23 cellular contexts compared by ENCODE assay signal in the genomic region with DNA sequence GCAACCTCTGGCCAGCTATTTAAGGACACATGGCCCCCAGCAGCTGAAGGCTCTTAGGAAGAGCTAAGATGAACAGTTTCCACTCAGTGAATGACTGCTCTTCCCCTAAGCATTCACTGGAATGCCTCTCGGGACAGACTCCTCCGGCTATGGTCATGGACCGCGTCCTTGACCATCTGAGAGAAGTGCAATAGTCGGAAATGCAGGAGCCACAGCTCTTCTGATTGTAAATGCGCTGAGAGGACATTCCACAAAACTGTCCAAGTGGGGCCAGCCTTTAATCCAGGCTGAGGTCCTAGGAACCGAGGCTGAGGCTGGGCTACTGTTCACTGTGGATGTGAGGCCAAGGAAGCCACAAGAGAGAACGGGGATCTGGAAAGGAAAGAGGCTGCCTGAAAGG.
DNase-seq lines count a peak whose midpoint lies in the region; ATAC-seq, FAIRE-seq and TF ChIP-seq lines count a peak whose summit lies in the region.
"Had no signal": no experiment of that assay in that cellular context is flagged by ENCODE, and none has a peak within 500 bp of the region (broad histone marks: within the 10 kb centered on the region; RNA-seq: fewer than 3 reads in every experiment).

No MANE protein-coding gene starts in this region.

- H2AFZ ChIP-seq in IMR-90 (replicated peaks; ENCODE audit: low read length, poor library complexity) (no peak overlapping the region), PC-9 (no peak overlapping the region)
- H2AFZ ChIP-seq: GM23338 had no signal

- no peak overlapping the region for H2BK120ac ChIP-seq in IMR-90 (ENCODE audit: low read depth, low read length)

- H4K91ac ChIP-seq in IMR-90 (ENCODE audit: insufficient read depth, low read depth, low read length) = no peak overlapping the region

- in situ Hi-C loops in IMR-90 (cut with MboI; ENCODE audit: low sequenced_read_pairs) = no loop called here

- ATAC-seq in IMR-90 (ENCODE audit: low read depth) (no peak), aorta (ENCODE audit: low FRiP score) (no peak)
- ATAC-seq: GM23338 had no signal

- no peak for DNase-seq in IMR-90
- no peak for DNase-seq in kidney
- DNase-seq in thyroid gland = peak; percentile 50 to 62
- DNase-seq in PC-9 = no peak
- no peak for DNase-seq in HPDE6-E6E7 (ENCODE audit: extremely low spot score)
- no peak for DNase-seq in aorta
- DNase-seq: ACHN; BE2C; C1 segment of cervical spinal cord; CD4-positive, CD25-positive, alpha-beta regulatory T cell; CD8-positive, alpha-beta memory T cell; COR-L47; DMS153; DMS79; GDM1; HCEC 1CT had no signal

- peaks cover 24% of the 10 kb centered on the region for H3K4me1 Mint-ChIP-seq in nephron
- H3K4me1 Mint-ChIP-seq: CD4-positive, CD25-positive, alpha-beta regulatory T cell; CD8-positive, alpha-beta memory T cell; GM23338 had no signal

- dilution Hi-C loops in IMR-90 (cut with HindIII; ENCODE audit: low sequenced_read_pairs, unreplicated experiment) = no loop called here

- BruUV-seq in IMR-90 (replicated peaks; lab: Mats Ljungman, UMichigan) (no TSS peak), PC-9 (replicated peaks; lab: Mats Ljungman, UMichigan) (no TSS peak)

- H3K79me1 ChIP-seq in IMR-90 (ENCODE audit: low read depth in 1 of 2, low read length in 2 of 2) = no peaks in the 10 kb centered on the region

- no peak overlapping the region for H3K56ac ChIP-seq in IMR-90 (ENCODE audit: extremely low read depth, insufficient read depth, low read length)

- H3K9me3 ChIP-seq in IMR-90 (ENCODE audit: control insufficient read depth, insufficient read depth, low read length) (peaks cover 4% of the 10 kb centered on the region), kidney (ENCODE audit: control insufficient read depth in 1 of 2, low read length in 2 of 2) (peaks cover 0 to 4% of the 10 kb centered on the region in 2 donors), thyroid gland (no peaks in the 10 kb centered on the region), PC-9 (ENCODE audit: insufficient read depth, low read depth) (no peaks in the 10 kb centered on the region), aorta (ENCODE audit: control insufficient read depth, low read length) (no peaks in the 10 kb centered on the region)
- H3K9me3 ChIP-seq: BE2C had no signal

- POLR2A ChIA-PET in IMR-90 (lab: Charles Lee; ENCODE audit: unreplicated experiment) (no interaction called here), PC-9 (lab: Charles Lee; ENCODE audit: unreplicated experiment) (no interaction called here)

- 100% methylated on average over 2 of the region's 8 CpGs; no CpG with 5 or more reads in 1 of the 2 experiments for WGBS in IMR-90 (ENCODE audit: extremely low coverage in 2 of 2, insufficient read length in 1 of 2), 2 experiments
- WGBS in thyroid gland, 2 donors = 40 to 64% methylated on average over 8 of the region's 8 CpGs
- 96 to 97% methylated on average over 8 of the region's 8 CpGs for WGBS in aorta, 2 donors

- H3K27ac ChIP-seq in IMR-90 (ENCODE audit: insufficient read depth, low read length) (no peak overlapping the region), kidney (ENCODE audit: low read depth in 2 of 2, low read length in 2 of 2) (no peak overlapping the region), thyroid gland (no peak overlapping the region), PC-9 (no peak overlapping the region), aorta (ENCODE audit: low read depth in 1 of 2, low read length in 2 of 2) (no peak overlapping the region)

- H3K4me3 ChIP-seq in IMR-90 (ENCODE audit: insufficient read depth, low read depth, low read length) (no peak overlapping the region), kidney (ENCODE audit: low read length in 2 of 2) (peak overlapping the region; percentile 15 to 20), thyroid gland (replicated peaks in 1 of 3) (no peak overlapping the region), PC-9 (no peak overlapping the region), aorta (ENCODE audit: low read length in 2 of 2) (no peak overlapping the region)
- H3K4me3 ChIP-seq: GM23338 had no signal

- no peak overlapping the region for H3K23ac ChIP-seq in IMR-90 (ENCODE audit: low read depth, low read length)

- H2BK15ac ChIP-seq in IMR-90 (ENCODE audit: low read depth, low read length) = no peak overlapping the region

- H3K4me2 ChIP-seq in IMR-90 (ENCODE audit: low read depth, low read length) = no peak overlapping the region
- no peak overlapping the region for H3K4me2 ChIP-seq in PC-9
- H3K4me2 ChIP-seq: GM23338 had no signal

- H3K79me2 ChIP-seq in PC-9 (ENCODE audit: low read depth) = no peaks in the 10 kb centered on the region

- H3K36me3 ChIP-seq in IMR-90 (ENCODE audit: control insufficient read depth, insufficient read depth, low read length) = no peaks in the 10 kb centered on the region
- H3K36me3 ChIP-seq in kidney (ENCODE audit: control insufficient read depth in 1 of 2, insufficient read depth in 2 of 2, low read length in 2 of 2) = no peaks in the 10 kb centered on the region
- no peaks in the 10 kb centered on the region for H3K36me3 ChIP-seq in thyroid gland
- H3K36me3 ChIP-seq in PC-9 (ENCODE audit: low read depth) = no peaks in the 10 kb centered on the region
- H3K36me3 ChIP-seq in aorta (ENCODE audit: control insufficient read depth in 1 of 2, insufficient read depth in 2 of 2, low read length in 1 of 2) = no peaks in the 10 kb centered on the region
- H3K36me3 ChIP-seq: BE2C had no signal

- H3K9me3 Mint-ChIP-seq in nephron = peaks cover 6% of the 10 kb centered on the region

- peak overlapping the region in 2 of 3 experiments; percentile 3 to 84 for H3K27ac Mint-ChIP-seq in nephron
- H3K27ac Mint-ChIP-seq: CD4-positive, CD25-positive, alpha-beta regulatory T cell; GM23338 had no signal

- H4K20me1 ChIP-seq in IMR-90 (ENCODE audit: insufficient read depth, low read length) (no peaks in the 10 kb centered on the region; the same call in 1 of the 2 replicates), PC-9 (ENCODE audit: insufficient read depth) (no peaks in the 10 kb centered on the region; the same call in 1 of the 2 replicates)

- no peak for FAIRE-seq in kidney (lab: Jason Lieb, UNC)
- FAIRE-seq: A204.1, D721Med, GM12892, GM18507, H54 had no signal

- H3K36me3 Mint-ChIP-seq in nephron (ENCODE audit: low read depth) = peaks cover 6% of the 10 kb centered on the region
- H3K36me3 Mint-ChIP-seq: CD4-positive, CD25-positive, alpha-beta regulatory T cell; CD8-positive, alpha-beta memory T cell had no signal

- H3K27me3 ChIP-seq in IMR-90 (ENCODE audit: control insufficient read depth, insufficient read depth, low read length) = no peaks in the 10 kb centered on the region
- no peaks in the 10 kb centered on the region for H3K27me3 ChIP-seq in thyroid gland
- peaks cover 51% of the 10 kb centered on the region for H3K27me3 ChIP-seq in PC-9 (ENCODE audit: insufficient read depth, low read depth)
- H3K27me3 ChIP-seq in aorta (ENCODE audit: control insufficient read depth in 1 of 2, insufficient read depth in 2 of 2, low read length in 1 of 2) = no peaks in the 10 kb centered on the region
- H3K27me3 ChIP-seq: BE2C had no signal

- H3K27me3 Mint-ChIP-seq in nephron (ENCODE audit: low read depth) = peaks cover 4% of the 10 kb centered on the region
- H3K27me3 Mint-ChIP-seq: CD4-positive, CD25-positive, alpha-beta regulatory T cell had no signal

- H4K8ac ChIP-seq in IMR-90 (ENCODE audit: low read depth in 2 of 2, low read length in 2 of 2) = no peak overlapping the region

- no peaks in the 10 kb centered on the region for H3K9me2 ChIP-seq in PC-9 (ENCODE audit: insufficient read depth)

- H2AK9ac ChIP-seq in IMR-90 (replicated peaks; ENCODE audit: low read depth, low read length, poor library complexity) = no peak overlapping the region

- H3K9me1 ChIP-seq in IMR-90 (ENCODE audit: insufficient read depth, low read length) = peaks cover 10% of the 10 kb centered on the region

- CTCF ChIA-PET in IMR-90 (lab: Yijun Ruan, JAX) (no interaction called here), PC-9 (lab: Charles Lee) (no interaction called here)

- no peak for TF ChIP-seq RAD21 in IMR-90 (IDR thresholded peaks at IDR 0.05; ENCODE audit: low read length)

- no peak overlapping the region for H3K9ac ChIP-seq in IMR-90 (ENCODE audit: low read depth, low read length)
- H3K9ac ChIP-seq in kidney (ENCODE audit: low read length in 2 of 2) = no peak overlapping the region

- H2BK20ac ChIP-seq in IMR-90 (ENCODE audit: low read depth, low read length) = no peak overlapping the region

- no peak overlapping the region for H4K5ac ChIP-seq in IMR-90 (ENCODE audit: low read depth, low read length)

- H3K18ac ChIP-seq in IMR-90 (ENCODE audit: low read depth, low read length) = no peak overlapping the region

- H3K4ac ChIP-seq in IMR-90 (ENCODE audit: low read depth, low read length) = no peak overlapping the region

- intact Hi-C loops in IMR-90 (cut with micrococcal nuclease) = no loop called here
- intact Hi-C loops in kidney (cut with DNase I) = no loop called here
- intact Hi-C loops in thyroid gland (cut with DNase I) = no loop called here
- intact Hi-C loops in PC-9 (cut with micrococcal nuclease; ENCODE audit: unreplicated experiment) = no loop called here
- intact Hi-C loops in aorta (cut with DNase I) = loop anchor here in 1 of 2 donors (10.0 kb wide), 1 partner anchor 174 kb away; no protein-coding TSS in a partner anchor

- peak overlapping the region; percentile 7; the same call in 1 of the 2 replicates for H2AK5ac ChIP-seq in IMR-90 (ENCODE audit: low read depth, low read length)

- TF ChIP-seq POLR2A in IMR-90 (IDR thresholded peaks at IDR 0.05; ENCODE audit: low read depth, low read length) (no peak), thyroid gland (IDR thresholded peaks at IDR 0.05) (no peak)

- no peaks in the 10 kb centered on the region for H3F3A ChIP-seq in PC-9 (ENCODE audit: insufficient read depth, low read depth)

- no peak overlapping the region for H3K4me3 Mint-ChIP-seq in nephron
- H3K4me3 Mint-ChIP-seq: CD4-positive, CD25-positive, alpha-beta regulatory T cell; CD8-positive, alpha-beta memory T cell; GM23338 had no signal

- no peak overlapping the region for H2BK5ac ChIP-seq in IMR-90 (ENCODE audit: low read depth, low read length, poor library complexity, severe bottlenecking)

- no peak overlapping the region for H3K14ac ChIP-seq in IMR-90 (replicated peaks; ENCODE audit: low read depth, low read length)

- H3K4me1 ChIP-seq in IMR-90 (ENCODE audit: control insufficient read depth, insufficient read depth, low read length) = peaks cover 8% of the 10 kb centered on the region
- H3K4me1 ChIP-seq in kidney (ENCODE audit: control insufficient read depth in 1 of 2, insufficient read depth in 1 of 2, low read depth in 1 of 2, low read length in 2 of 2) = peaks cover 5 to 11% of the 10 kb centered on the region in 2 donors
- peaks cover 16 to 25% of the 10 kb centered on the region in 2 donors for H3K4me1 ChIP-seq in thyroid gland
- no peaks in the 10 kb centered on the region for H3K4me1 ChIP-seq in PC-9 (replicated peaks; ENCODE audit: insufficient read depth)
- peaks cover 1 to 4% of the 10 kb centered on the region in 2 donors for H3K4me1 ChIP-seq in aorta (ENCODE audit: control insufficient read depth in 1 of 2, insufficient read depth in 2 of 2, low read length in 2 of 2)
- H3K4me1 ChIP-seq: BE2C had no signal

- TF ChIP-seq CTCF in IMR-90 (conservative IDR thresholded peaks at IDR 0.05; ENCODE audit: low read depth, low read length) (no peak), kidney (IDR thresholded peaks at IDR 0.05; ENCODE audit: borderline replicate concordance, extremely low read depth, insufficient read depth) (no peak), nephron (IDR thresholded peaks at IDR 0.05; ENCODE audit: unreplicated experiment in 3 of 3) (no peak), thyroid gland (IDR thresholded peaks at IDR 0.05) (no peak), PC-9 (conservative IDR thresholded peaks at IDR 0.05) (no peak)

Comparison
In these comparisons a context has a peak if more than half of its experiments do, and no peak if none do; other contexts are left out.
1. DNase-seq: peak in thyroid gland (2 of 2); none in IMR-90 (single experiment), kidney (single experiment), PC-9 (0 of 2), HPDE6-E6E7 (single experiment) and aorta (0 of 2).
2. H3K4me3 ChIP-seq: peak in kidney (2 of 2); none in IMR-90 (single experiment), thyroid gland (0 of 3), PC-9 (single experiment) and aorta (0 of 2).